ENCODE assay signal across 19 cellular contexts in genomic region chr1:8780405-8780804, GRCh38. TPM values are rescaled to one million over a fixed set of nuclear protein-coding genes. Genes with fewer than 3 reads are reported as not detected.
DNase-seq lines count a peak whose midpoint lies in the region; ATAC-seq and TF ChIP-seq lines count a peak whose summit lies in the region.
"Had no signal": no experiment of that assay in that cellular context is flagged by ENCODE, and none has a peak within 500 bp of the region (broad histone marks: within the 10 kb centered on the region; RNA-seq: fewer than 3 reads in every experiment).

No MANE protein-coding gene starts in this region.

- H3K4me1 ChIP-seq in OCI-LY7 (ENCODE audit: insufficient read depth, low read length, poor library complexity, severe bottlenecking): peaks cover 78% of the 10 kb centered on the region
- peaks cover 1% of the 10 kb centered on the region for H3K4me1 ChIP-seq in mesendoderm (ENCODE audit: control insufficient read depth, low read depth, low read length)
- H3K4me1 ChIP-seq: SJCRH30 had no signal

- no peak overlapping the region for H2AFZ ChIP-seq in OCI-LY7 (ENCODE audit: low read length)

- H2BK15ac ChIP-seq in mesendoderm (replicated peaks; ENCODE audit: low read depth): no peak overlapping the region

- intact Hi-C loops in left ventricle myocardium superior (cut with micrococcal nuclease) (no loop called here), left cardiac atrium (cut with DNase I) (no loop called here), OCI-LY7 (cut with micrococcal nuclease; ENCODE audit: unreplicated experiment) (no loop called here)

- no peak overlapping the region for H3K4me3 Mint-ChIP-seq in endothelial cell (ENCODE audit: unreplicated experiment)

- peaks cover 68% of the 10 kb centered on the region for H3K79me2 ChIP-seq in OCI-LY7 (ENCODE audit: insufficient read depth, low read depth, low read length)
- peaks cover 11% of the 10 kb centered on the region for H3K79me2 ChIP-seq in mesendoderm (ENCODE audit: control insufficient read depth, insufficient read depth, low read length)

- no peaks in the 10 kb centered on the region for H4K20me1 ChIP-seq in OCI-LY7 (ENCODE audit: insufficient read depth, low read length)

- no peaks in the 10 kb centered on the region for H3K9me3 ChIP-seq in OCI-LY7 (ENCODE audit: low read length)
- H3K9me3 ChIP-seq: BLaER1 treated with 17β-estradiol and CSF1 and Interleukin-3, amounts not matched to agents 10 nM and 100 nM; MG63; SJCRH30 had no signal

- no peak overlapping the region for H4K8ac ChIP-seq in mesendoderm (ENCODE audit: low read depth, low read length)

- H3K4ac ChIP-seq in mesendoderm (ENCODE audit: low read depth, low read length): no peak overlapping the region

- H3K79me1 ChIP-seq in mesendoderm (ENCODE audit: low read length): peaks cover 11% of the 10 kb centered on the region

- H2BK5ac ChIP-seq in mesendoderm (ENCODE audit: low read length): no peak overlapping the region

- DNase-seq in left ventricle myocardium superior (no peak), left cardiac atrium (no peak), OCI-LY7 (ENCODE audit: low spot score) (peak; percentile 79), endothelial cell (ENCODE audit: low spot score) (no peak), NCI-H2081 treated with DMSO at 0.1 percent for 48 hours (lab: John Stamatoyannopoulos, UW) (no peak), mesendoderm (no peak)
- no peak for DNase-seq in effector CD8-positive, alpha-beta T cell (lab: John Stamatoyannopoulos, UW)
- DNase-seq: IMR-90, Karpas-422, MG63, NCI-H1105 treated with DMSO at 0.1 percent for 48 hours, NCI-H187 treated with DMSO at 0.1 percent for 48 hours, NCI-H2171 treated with DMSO at 0.1 percent for 48 hours, NCI-H774, PC-3, SJCRH30 had no signal

- H3K27me3 Mint-ChIP-seq in endothelial cell (ENCODE audit: unreplicated experiment): peaks cover 2% of the 10 kb centered on the region

- CTCF ChIA-PET in OCI-LY7 (lab: Charles Lee; ENCODE audit: unreplicated experiment): no interaction called here

- H2AK5ac ChIP-seq in mesendoderm (ENCODE audit: low read length): no peak overlapping the region

- H3K56ac ChIP-seq in mesendoderm (ENCODE audit: low read length): no peak overlapping the region

- no TSS peak for BruUV-seq in OCI-LY7 (replicated peaks; lab: Mats Ljungman, UMichigan)

- H3K18ac ChIP-seq in mesendoderm (ENCODE audit: low read length): no peak overlapping the region

- H3K27me3 ChIP-seq in mesendoderm (ENCODE audit: insufficient read depth, low read length, poor library complexity): no peaks in the 10 kb centered on the region
- H3K27me3 ChIP-seq: BLaER1 treated with 17β-estradiol and CSF1 and Interleukin-3, amounts not matched to agents 10 nM and 100 nM; MG63; SJCRH30 had no signal

- H4K5ac ChIP-seq in mesendoderm (ENCODE audit: low read length): no peak overlapping the region

- H3K4me2 ChIP-seq in OCI-LY7 (ENCODE audit: low read length): peak overlapping the region; percentile 75
- no peak overlapping the region for H3K4me2 ChIP-seq in mesendoderm (ENCODE audit: low read length)

- no peak overlapping the region for H2BK120ac ChIP-seq in mesendoderm (ENCODE audit: low read depth, low read length)

- ATAC-seq in left ventricle myocardium superior (peak; percentile 15), left cardiac atrium (no peak), HG03108 (IDR thresholded peaks at IDR 0.05; ENCODE audit: unreplicated experiment) (no peak)
- ATAC-seq: PC-3 had no signal

- POLR2A ChIA-PET in OCI-LY7 (lab: Charles Lee): interaction anchor here (0.5 to 0.6 kb wide), 2 partner anchors 18 to 23 kb away, joined by 3 read pairs; no protein-coding TSS in a partner anchor

- TF ChIP-seq CTCF in OCI-LY7 (conservative IDR thresholded peaks at IDR 0.05; ENCODE audit: low read length) (no peak), endothelial cell (IDR thresholded peaks at IDR 0.05; ENCODE audit: unreplicated experiment) (no peak)

- no peaks in the 10 kb centered on the region for H3K9me3 Mint-ChIP-seq in endothelial cell (ENCODE audit: unreplicated experiment)

- H3K36me3 Mint-ChIP-seq in endothelial cell (ENCODE audit: low read depth, unreplicated experiment): no peaks in the 10 kb centered on the region

- peaks cover 22% of the 10 kb centered on the region for H3K4me1 Mint-ChIP-seq in endothelial cell (ENCODE audit: unreplicated experiment)

- no peak overlapping the region for H3K9ac ChIP-seq in mesendoderm (ENCODE audit: low read length)
- H3K9ac ChIP-seq: BLaER1 treated with 17β-estradiol and CSF1 and Interleukin-3, amounts not matched to agents 10 nM and 100 nM had no signal

- WGBS in mesendoderm (ENCODE audit: extremely low coverage, insufficient coverage, low lambda C conversion rate): no CpG with 5 or more reads among the region's 1 CpG

- H3K4me3 ChIP-seq in OCI-LY7 (ENCODE audit: low read depth, low read length, poor library complexity, severe bottlenecking) (peak overlapping the region; percentile 49), mesendoderm (ENCODE audit: low read length) (no peak overlapping the region)
- H3K4me3 ChIP-seq: BLaER1 treated with 17β-estradiol and CSF1 and Interleukin-3, amounts not matched to agents 10 nM and 100 nM; MG63; SJCRH30 had no signal

- H3K27ac ChIP-seq in OCI-LY7 (ENCODE audit: low read depth, low read length, poor library complexity, severe bottlenecking): peak overlapping the region; percentile 93
- no peak overlapping the region for H3K27ac ChIP-seq in mesendoderm (ENCODE audit: low read depth, low read length)
- H3K27ac ChIP-seq: BLaER1 treated with 17β-estradiol and CSF1 and Interleukin-3, amounts not matched to agents 10 nM and 100 nM; RWPE1; SJCRH30 had no signal

- H3K9me2 ChIP-seq in OCI-LY7 (ENCODE audit: insufficient read depth, low read length): no peaks in the 10 kb centered on the region

- peaks cover 14% of the 10 kb centered on the region; the same call in 1 of the 2 replicates for H3K36me3 ChIP-seq in OCI-LY7 (ENCODE audit: insufficient read depth, low read length)
- H3K36me3 ChIP-seq in mesendoderm (ENCODE audit: control insufficient read depth, insufficient read depth, low read length): no peaks in the 10 kb centered on the region
- H3K36me3 ChIP-seq: MG63, SJCRH30 had no signal

- peak overlapping the region; percentile 81 for H3K27ac Mint-ChIP-seq in endothelial cell (ENCODE audit: unreplicated experiment)

- no peak overlapping the region for H3K23ac ChIP-seq in mesendoderm (ENCODE audit: low read length)

RNA-seq across cellular contexts. Expression of gene RERE, which starts 37.0 kb away (rescaled TPM):
- 115 TPM for total RNA-seq in left ventricle myocardium superior
- 100 to 1,000 TPM; 128 to 162 TPM for total RNA-seq in left cardiac atrium
- total RNA-seq in OCI-LY7 (2014; rRNA removed; shearing (Covaris generic)): 73.1 and 81.5 TPM in 2 replicates
- 183 and 211 TPM in 2 replicates for total RNA-seq in OCI-LY7 (2022)
- total RNA-seq in endothelial cell (ENCODE audit: unreplicated experiment): 115 TPM
- polyA plus RNA-seq in mesendoderm (2013, experiment 1 of 2): 55.4 TPM
- polyA plus RNA-seq in mesendoderm (2013, experiment 2 of 2): 60.2 TPM
